Comparison of ENCODE assay signal across 1 cellular context in the genomic region with DNA sequence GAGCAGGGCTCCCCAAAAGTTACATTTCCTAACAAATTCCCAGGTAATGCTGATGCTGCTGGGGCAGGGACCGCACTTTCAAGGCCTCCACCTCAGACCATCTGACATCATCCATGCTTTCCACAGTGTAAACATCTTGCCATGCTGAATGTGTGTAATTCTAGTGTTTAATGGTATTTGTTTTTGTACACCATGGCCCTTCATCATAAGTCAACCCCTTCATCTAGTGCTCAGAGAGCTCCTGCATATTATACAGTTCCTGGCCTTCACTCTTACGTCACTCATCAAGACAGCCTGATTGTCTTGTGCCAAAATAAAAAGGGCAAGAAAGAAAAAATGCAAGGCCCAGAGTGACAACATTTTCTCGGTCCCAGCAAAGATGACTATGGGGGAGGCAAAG.
A peak's percentile ranks its signal among the peaks of the same experiment; 100 is the strongest.
TF ChIP-seq lines count a peak whose summit lies in the region.

No MANE protein-coding gene starts in this region.

TF ChIP-seq in HepG2, 621 proteins besides CTCF, POLR2A, EP300 and RAD21 (continued from another document):
- TF ChIP-seq ZNF276 (CRISPR knock-in tag; IDR thresholded peaks at IDR 0.05; ENCODE audit: low read depth) (no peak), MYC (CRISPR knock-in tag; IDR thresholded peaks at IDR 0.05; ENCODE audit: borderline replicate concordance) (no peak), CENPT (CRISPR knock-in tag; IDR thresholded peaks at IDR 0.05; ENCODE audit: low read depth) (no peak), BRCA1 (CRISPR knock-in tag; IDR thresholded peaks at IDR 0.05) (no peak), HOXA3 (CRISPR knock-in tag; IDR thresholded peaks at IDR 0.05) (no peak), CEBPG (CRISPR knock-in tag; IDR thresholded peaks at IDR 0.05) (no peak), FOSL2 (CRISPR knock-in tag; IDR thresholded peaks at IDR 0.05) (peak; percentile 42; the same call in 1 of the 2 replicates), FOXA3 (CRISPR knock-in tag; IDR thresholded peaks at IDR 0.05) (peak; percentile 65), ARNT2 (CRISPR knock-in tag; IDR thresholded peaks at IDR 0.05; ENCODE audit: low read depth) (no peak), JUNB (CRISPR knock-in tag; IDR thresholded peaks at IDR 0.05; ENCODE audit: borderline replicate concordance) (no peak), ZNF121 (CRISPR knock-in tag; IDR thresholded peaks at IDR 0.05) (no peak), ETS1 (CRISPR knock-in tag; IDR thresholded peaks at IDR 0.05) (no peak), KDM3A (CRISPR knock-in tag; IDR thresholded peaks at IDR 0.05; ENCODE audit: low read depth) (no peak), HOXA7 (CRISPR knock-in tag; IDR thresholded peaks at IDR 0.05) (no peak), ZNF839 (CRISPR knock-in tag; IDR thresholded peaks at IDR 0.05; ENCODE audit: borderline replicate concordance) (no peak), BRF2 (CRISPR knock-in tag; IDR thresholded peaks at IDR 0.05) (no peak), ISL2 (CRISPR knock-in tag; IDR thresholded peaks at IDR 0.05) (no peak), AHR (CRISPR knock-in tag; IDR thresholded peaks at IDR 0.05) (no peak), MED13 (CRISPR knock-in tag; IDR thresholded peaks at IDR 0.05) (no peak), RBM39 (IDR thresholded peaks at IDR 0.05; ENCODE audit: low read depth, low read length, poor library complexity, severe bottlenecking) (no peak), FOXA1 (IDR thresholded peaks at IDR 0.05) (no peak), FOXA1 (CRISPR knock-in tag; IDR thresholded peaks at IDR 0.05) (peak; percentile 66; the same call in 1 of the 2 replicates), STAT5B (CRISPR knock-in tag; IDR thresholded peaks at IDR 0.05) (no peak), ZNF652 (CRISPR knock-in tag; IDR thresholded peaks at IDR 0.05; ENCODE audit: borderline replicate concordance, low read depth) (no peak), ZNF512B (CRISPR knock-in tag; IDR thresholded peaks at IDR 0.05; ENCODE audit: borderline replicate concordance) (no peak), POGK (CRISPR knock-in tag; conservative IDR thresholded peaks at IDR 0.05) (no peak)
- TF ChIP-seq, protein P1, sequence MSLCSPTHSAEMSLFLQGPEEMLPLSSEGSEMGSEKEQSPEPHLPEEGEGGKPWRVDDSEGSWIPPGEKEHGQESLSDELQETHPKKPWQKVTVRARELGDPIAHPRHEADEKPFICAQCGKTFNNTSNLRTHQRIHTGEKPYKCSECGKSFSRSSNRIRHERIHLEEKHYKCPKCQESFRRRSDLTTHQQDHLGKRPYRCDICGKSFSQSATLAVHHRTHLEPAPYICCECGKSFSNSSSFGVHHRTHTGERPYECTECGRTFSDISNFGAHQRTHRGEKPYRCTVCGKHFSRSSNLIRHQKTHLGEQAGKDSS (CRISPR knock-in tag; IDR thresholded peaks at IDR 0.05; ENCODE audit: borderline replicate concordance, low read depth), result no peak
- TF ChIP-seq, protein P2, sequence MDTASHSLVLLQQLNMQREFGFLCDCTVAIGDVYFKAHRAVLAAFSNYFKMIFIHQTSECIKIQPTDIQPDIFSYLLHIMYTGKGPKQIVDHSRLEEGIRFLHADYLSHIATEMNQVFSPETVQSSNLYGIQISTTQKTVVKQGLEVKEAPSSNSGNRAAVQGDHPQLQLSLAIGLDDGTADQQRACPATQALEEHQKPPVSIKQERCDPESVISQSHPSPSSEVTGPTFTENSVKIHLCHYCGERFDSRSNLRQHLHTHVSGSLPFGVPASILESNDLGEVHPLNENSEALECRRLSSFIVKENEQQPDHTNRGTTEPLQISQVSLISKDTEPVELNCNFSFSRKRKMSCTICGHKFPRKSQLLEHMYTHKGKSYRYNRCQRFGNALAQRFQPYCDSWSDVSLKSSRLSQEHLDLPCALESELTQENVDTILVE (CRISPR knock-in tag; IDR thresholded peaks at IDR 0.05), result no peak
- TF ChIP-seq, protein P3, sequence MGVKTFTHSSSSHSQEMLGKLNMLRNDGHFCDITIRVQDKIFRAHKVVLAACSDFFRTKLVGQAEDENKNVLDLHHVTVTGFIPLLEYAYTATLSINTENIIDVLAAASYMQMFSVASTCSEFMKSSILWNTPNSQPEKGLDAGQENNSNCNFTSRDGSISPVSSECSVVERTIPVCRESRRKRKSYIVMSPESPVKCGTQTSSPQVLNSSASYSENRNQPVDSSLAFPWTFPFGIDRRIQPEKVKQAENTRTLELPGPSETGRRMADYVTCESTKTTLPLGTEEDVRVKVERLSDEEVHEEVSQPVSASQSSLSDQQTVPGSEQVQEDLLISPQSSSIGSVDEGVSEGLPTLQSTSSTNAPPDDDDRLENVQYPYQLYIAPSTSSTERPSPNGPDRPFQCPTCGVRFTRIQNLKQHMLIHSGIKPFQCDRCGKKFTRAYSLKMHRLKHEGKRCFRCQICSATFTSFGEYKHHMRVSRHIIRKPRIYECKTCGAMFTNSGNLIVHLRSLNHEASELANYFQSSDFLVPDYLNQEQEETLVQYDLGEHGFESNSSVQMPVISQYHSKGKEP (CRISPR knock-in tag; IDR thresholded peaks at IDR 0.05), result no peak
